In genomic region chr7:127620406-127621233, GRCh38 we compare ENCODE assay signal across 15 cellular contexts. TPM values are rescaled to one million over a fixed set of nuclear protein-coding genes. Genes with fewer than 3 reads are reported as not detected.
DNase-seq lines count a peak whose midpoint lies in the region; ATAC-seq and TF ChIP-seq lines count a peak whose summit lies in the region.
"Had no signal": no experiment of that assay in that cellular context is flagged by ENCODE, and none has a peak within 500 bp of the region (broad histone marks: within the 10 kb centered on the region; RNA-seq: fewer than 3 reads in every experiment).

No MANE protein-coding gene starts in this region.

- H2AK9ac ChIP-seq in IMR-90 (replicated peaks; ENCODE audit: low read depth, low read length, poor library complexity), result no peak overlapping the region

- dilution Hi-C loops in IMR-90 (cut with HindIII; ENCODE audit: low sequenced_read_pairs, unreplicated experiment), result no loop called here

- no peak overlapping the region for H4K91ac ChIP-seq in IMR-90 (ENCODE audit: insufficient read depth, low read depth, low read length)

- no peaks in the 10 kb centered on the region for H3K9me3 Mint-ChIP-seq in activated CD8-positive, alpha-beta T cell treated with anti-CD3 and anti-CD28 coated beads, Interleukin-2, amount 10 ng/mL, durations not matched to agents 7 days and 5 days (ENCODE audit: insufficient read depth)

- 8% methylated on average over 9 of the region's 24 CpGs; no CpG with 5 or more reads in 1 of the 2 experiments for WGBS in IMR-90 (ENCODE audit: extremely low coverage in 2 of 2, insufficient read length in 1 of 2), 2 experiments

- TF ChIP-seq POLR2A in IMR-90 (IDR thresholded peaks at IDR 0.05; ENCODE audit: low read depth, low read length), result no peak

- no peak overlapping the region for H2BK15ac ChIP-seq in IMR-90 (ENCODE audit: low read depth, low read length)

- H3K4me1 ChIP-seq in IMR-90 (ENCODE audit: control insufficient read depth, insufficient read depth, low read length) (0 out of 2 replicates have a peak, but pooled peaks cover 2% of the 10 kb centered on the region), iPS-20b (ENCODE audit: insufficient read depth, low read length) (no peaks in the 10 kb centered on the region)
- H3K4me1 ChIP-seq: right atrium auricular region had no signal

- DNase-seq in ELF-1 (ENCODE audit: low read depth, low spot score), result peak; percentile 68
- DNase-seq in IMR-90, result no peak
- no peak for DNase-seq in activated CD8-positive, alpha-beta T cell treated with anti-CD3 and anti-CD28 coated beads, Interleukin-2, amount 10 ng/mL, durations not matched to agents 7 days and 5 days
- DNase-seq in cerebellar cortex (ENCODE audit: low spot score), result no peak
- no peak for DNase-seq in midbrain (lab: John Stamatoyannopoulos, UW)
- DNase-seq: GF-D8, NCI-H2227 treated with DMSO at 0.1 percent for 48 hours, T1000 had no signal

- no peak for TF ChIP-seq RAD21 in IMR-90 (IDR thresholded peaks at IDR 0.05; ENCODE audit: low read length)

- H2BK120ac ChIP-seq in IMR-90 (ENCODE audit: low read depth, low read length), result no peak overlapping the region

- no peaks in the 10 kb centered on the region for H3K36me3 Mint-ChIP-seq in activated CD8-positive, alpha-beta T cell treated with anti-CD3 and anti-CD28 coated beads, Interleukin-2, amount 10 ng/mL, durations not matched to agents 7 days and 5 days (ENCODE audit: low read depth)
- H3K36me3 Mint-ChIP-seq: activated naive CD8-positive, alpha-beta T cell had no signal

- BruUV-seq in IMR-90 (replicated peaks; lab: Mats Ljungman, UMichigan), result no TSS peak

- POLR2A ChIA-PET in IMR-90 (lab: Charles Lee; ENCODE audit: unreplicated experiment), result no interaction called here
- POLR2A ChIA-PET in activated CD8-positive, alpha-beta T cell treated with anti-CD3 and anti-CD28 coated beads, Interleukin-2, amount 10 ng/mL, durations not matched to agents 7 days and 5 days (lab: Charles Lee), result no interaction called here

- CTCF ChIA-PET in IMR-90 (lab: Yijun Ruan, JAX), result no interaction called here
- CTCF ChIA-PET in activated CD8-positive, alpha-beta T cell treated with anti-CD3 and anti-CD28 coated beads, Interleukin-2, amount 10 ng/mL, durations not matched to agents 7 days and 5 days (lab: Charles Lee), result interaction anchor here (1.2 to 1.4 kb wide), 2 partner anchors 11 to 35 kb away, joined by 3 to 4 read pairs; partner anchors contain the start of gene GCC1

- no peak overlapping the region for H3K18ac ChIP-seq in IMR-90 (ENCODE audit: low read depth, low read length)

- H3K9ac ChIP-seq in IMR-90 (ENCODE audit: low read depth, low read length) (no peak overlapping the region), iPS-20b (ENCODE audit: low read depth, low read length) (peak overlapping the region; percentile 50; the same call in 1 of the 2 replicates)

- no peaks in the 10 kb centered on the region for H3K36me3 ChIP-seq in IMR-90 (ENCODE audit: control insufficient read depth, insufficient read depth, low read length)
- H3K36me3 ChIP-seq in iPS-20b (ENCODE audit: insufficient read depth, low read depth, low read length), result no peaks in the 10 kb centered on the region
- H3K36me3 ChIP-seq: right atrium auricular region had no signal

- peak overlapping the region; percentile 41 for H2AFZ ChIP-seq in IMR-90 (replicated peaks; ENCODE audit: low read length, poor library complexity)

- H3K27ac ChIP-seq in IMR-90 (ENCODE audit: insufficient read depth, low read length) (no peak overlapping the region), iPS-20b (ENCODE audit: low read length) (no peak overlapping the region)
- H3K27ac ChIP-seq: right atrium auricular region had no signal

- no peaks in the 10 kb centered on the region for H4K20me1 ChIP-seq in IMR-90 (ENCODE audit: insufficient read depth, low read length)

- no peak overlapping the region for H3K56ac ChIP-seq in IMR-90 (ENCODE audit: extremely low read depth, insufficient read depth, low read length)

- no peak overlapping the region for H3K14ac ChIP-seq in IMR-90 (replicated peaks; ENCODE audit: low read depth, low read length)

- no peak overlapping the region for H3K23ac ChIP-seq in IMR-90 (ENCODE audit: low read depth, low read length)

- peaks cover 63% of the 10 kb centered on the region for H3K27me3 ChIP-seq in IMR-90 (ENCODE audit: control insufficient read depth, insufficient read depth, low read length)
- peaks cover 74% of the 10 kb centered on the region for H3K27me3 ChIP-seq in iPS-20b (ENCODE audit: insufficient read depth, low read length)
- H3K27me3 ChIP-seq: right atrium auricular region had no signal

- no peak overlapping the region for H3K4me3 ChIP-seq in IMR-90 (ENCODE audit: insufficient read depth, low read depth, low read length)
- peak overlapping the region; percentile 77 for H3K4me3 ChIP-seq in iPS-20b (ENCODE audit: low read length)
- H3K4me3 ChIP-seq: right atrium auricular region had no signal

- no peak overlapping the region for H4K5ac ChIP-seq in IMR-90 (ENCODE audit: low read depth, low read length)

- ATAC-seq in IMR-90 (ENCODE audit: low read depth) (no peak; the same call in 1 of the 2 replicates), GM21576 (IDR thresholded peaks at IDR 0.05; ENCODE audit: unreplicated experiment) (no peak), HG03135 (IDR thresholded peaks at IDR 0.05; ENCODE audit: unreplicated experiment) (no peak)
- peak; percentile 55 for ATAC-seq in activated CD8-positive, alpha-beta T cell treated with anti-CD3 and anti-CD28 coated beads, Interleukin-2, amount 10 ng/mL, durations not matched to agents 7 days and 5 days

- in situ Hi-C loops in IMR-90 (cut with MboI; ENCODE audit: low sequenced_read_pairs), result no loop called here

- no peaks in the 10 kb centered on the region; the same call in 1 of the 2 replicates for H3K9me3 ChIP-seq in IMR-90 (ENCODE audit: control insufficient read depth, insufficient read depth, low read length)
- no peaks in the 10 kb centered on the region for H3K9me3 ChIP-seq in iPS-20b (ENCODE audit: insufficient read depth, low read depth, low read length)
- H3K9me3 ChIP-seq: right atrium auricular region had no signal

- TF ChIP-seq CTCF in IMR-90 (conservative IDR thresholded peaks at IDR 0.05; ENCODE audit: low read depth, low read length), result no peak

- no peak overlapping the region for H3K4me3 Mint-ChIP-seq in activated CD8-positive, alpha-beta T cell treated with anti-CD3 and anti-CD28 coated beads, Interleukin-2, amount 10 ng/mL, durations not matched to agents 7 days and 5 days
- H3K4me3 Mint-ChIP-seq: activated naive CD8-positive, alpha-beta T cell had no signal

- no peaks in the 10 kb centered on the region for H3K79me1 ChIP-seq in IMR-90 (ENCODE audit: low read depth in 1 of 2, low read length in 2 of 2)

- peaks cover 53% of the 10 kb centered on the region for H3K27me3 Mint-ChIP-seq in activated CD8-positive, alpha-beta T cell treated with anti-CD3 and anti-CD28 coated beads, Interleukin-2, amount 10 ng/mL, durations not matched to agents 7 days and 5 days (ENCODE audit: low read depth)

- intact Hi-C loops in IMR-90 (cut with micrococcal nuclease), result no loop called here

- H2BK20ac ChIP-seq in IMR-90 (ENCODE audit: low read depth, low read length), result no peak overlapping the region

- no peak overlapping the region for H3K4ac ChIP-seq in IMR-90 (ENCODE audit: low read depth, low read length)

- H3K9me1 ChIP-seq in IMR-90 (ENCODE audit: insufficient read depth, low read length), result no peaks in the 10 kb centered on the region

- H3K4me2 ChIP-seq in IMR-90 (ENCODE audit: low read depth, low read length), result no peak overlapping the region; the same call in 1 of the 2 replicates

- no peak overlapping the region for H3K27ac Mint-ChIP-seq in activated CD8-positive, alpha-beta T cell treated with anti-CD3 and anti-CD28 coated beads, Interleukin-2, amount 10 ng/mL, durations not matched to agents 7 days and 5 days
- H3K27ac Mint-ChIP-seq: activated naive CD8-positive, alpha-beta T cell had no signal

- H2BK5ac ChIP-seq in IMR-90 (ENCODE audit: low read depth, low read length, poor library complexity, severe bottlenecking), result no peak overlapping the region

- H4K8ac ChIP-seq in IMR-90 (ENCODE audit: low read depth in 2 of 2, low read length in 2 of 2), result no peak overlapping the region

- peaks cover 6% of the 10 kb centered on the region for H3K4me1 Mint-ChIP-seq in activated CD8-positive, alpha-beta T cell treated with anti-CD3 and anti-CD28 coated beads, Interleukin-2, amount 10 ng/mL, durations not matched to agents 7 days and 5 days (ENCODE audit: low read depth)

- no peak overlapping the region for H2AK5ac ChIP-seq in IMR-90 (ENCODE audit: low read depth, low read length)

RNA-seq across cellular contexts. Expression of gene PAX4, which starts 2.7 kb away (rescaled TPM):
- total RNA-seq in IMR-90 (2012; rRNA removed), result not detected in 2 replicates
- polyA plus RNA-seq in IMR-90 (2012; rRNA removed), result not detected in 2 replicates
- not detected in 2 replicates for polyA plus RNA-seq in IMR-90 (2012; cell fraction: cytosol; rRNA removed)
- not detected in 2 replicates for polyA plus RNA-seq in IMR-90 (2012; cell fraction: nucleus; rRNA removed; ENCODE audit: low replicate concordance)
- total RNA-seq in activated CD8-positive, alpha-beta T cell treated with anti-CD3 and anti-CD28 coated beads, Interleukin-2, amount 10 ng/mL, durations not matched to agents 7 days and 5 days, result not detected
- total RNA-seq: activated CD8-positive, alpha-beta memory T cell treated with anti-CD3 and anti-CD28 coated beads for 36 hours; right atrium auricular region had no signal
- polyA plus RNA-seq: BJ had no signal

RNA-seq across cellular contexts. Expression of gene FSCN3, which starts 27.1 kb away (rescaled TPM):
- total RNA-seq in IMR-90 (2012; rRNA removed), result 0.18 and 0.83 TPM in 2 replicates
- polyA plus RNA-seq in IMR-90 (2012; rRNA removed), result 0.86 and 1.5 TPM in 2 replicates
- polyA plus RNA-seq in IMR-90 (2012; cell fraction: cytosol; rRNA removed), result 0.09 and 0.32 TPM in 2 replicates
- polyA plus RNA-seq in IMR-90 (2012; cell fraction: nucleus; rRNA removed; ENCODE audit: low replicate concordance), result 0.49 and 2.1 TPM in 2 replicates
- 1 to 10 TPM in 1 of 2 experiments, under 1 TPM in 1; 0.70 to 1.1 TPM for total RNA-seq in activated CD8-positive, alpha-beta T cell treated with anti-CD3 and anti-CD28 coated beads, Interleukin-2, amount 10 ng/mL, durations not matched to agents 7 days and 5 days

RNA-seq across cellular contexts. Expression of gene SND1, which starts 31.4 kb away (rescaled TPM):
- total RNA-seq in IMR-90 (2012; rRNA removed), result 246 and 294 TPM in 2 replicates
- polyA plus RNA-seq in IMR-90 (2012; rRNA removed), result 154 TPM in 2 replicates
- 162 and 171 TPM in 2 replicates for polyA plus RNA-seq in IMR-90 (2012; cell fraction: cytosol; rRNA removed)
- 107 and 113 TPM in 2 replicates for polyA plus RNA-seq in IMR-90 (2012; cell fraction: nucleus; rRNA removed; ENCODE audit: low replicate concordance)
- total RNA-seq in activated CD8-positive, alpha-beta T cell treated with anti-CD3 and anti-CD28 coated beads, Interleukin-2, amount 10 ng/mL, durations not matched to agents 7 days and 5 days, result 100 to 1,000 TPM; 169 to 174 TPM

RNA-seq across cellular contexts. Expression of gene ARF5, which starts 32.4 kb away (rescaled TPM):
- total RNA-seq in IMR-90 (2012; rRNA removed), result 113 and 128 TPM in 2 replicates
- polyA plus RNA-seq in IMR-90 (2012; rRNA removed), result 274 and 288 TPM in 2 replicates
- 222 and 398 TPM in 2 replicates for polyA plus RNA-seq in IMR-90 (2012; cell fraction: cytosol; rRNA removed)
- 164 and 280 TPM in 2 replicates for polyA plus RNA-seq in IMR-90 (2012; cell fraction: nucleus; rRNA removed; ENCODE audit: low replicate concordance)
- 100 to 1,000 TPM; 136 to 138 TPM for total RNA-seq in activated CD8-positive, alpha-beta T cell treated with anti-CD3 and anti-CD28 coated beads, Interleukin-2, amount 10 ng/mL, durations not matched to agents 7 days and 5 days

RNA-seq across cellular contexts. Expression of gene GCC1, which starts 35.2 kb away (rescaled TPM):
- 20.8 and 22.9 TPM in 2 replicates for total RNA-seq in IMR-90 (2012; rRNA removed)
- polyA plus RNA-seq in IMR-90 (2012; rRNA removed), result 5.2 and 6.1 TPM in 2 replicates
- polyA plus RNA-seq in IMR-90 (2012; cell fraction: cytosol; rRNA removed), result 4.3 and 4.4 TPM in 2 replicates
- polyA plus RNA-seq in IMR-90 (2012; cell fraction: nucleus; rRNA removed; ENCODE audit: low replicate concordance), result 2.9 and 3.9 TPM in 2 replicates
- total RNA-seq in activated CD8-positive, alpha-beta T cell treated with anti-CD3 and anti-CD28 coated beads, Interleukin-2, amount 10 ng/mL, durations not matched to agents 7 days and 5 days, result 10 to 100 TPM; 18.0 to 18.6 TPM
